1 cellular context compared by ENCODE assay signal in the genomic region with DNA sequence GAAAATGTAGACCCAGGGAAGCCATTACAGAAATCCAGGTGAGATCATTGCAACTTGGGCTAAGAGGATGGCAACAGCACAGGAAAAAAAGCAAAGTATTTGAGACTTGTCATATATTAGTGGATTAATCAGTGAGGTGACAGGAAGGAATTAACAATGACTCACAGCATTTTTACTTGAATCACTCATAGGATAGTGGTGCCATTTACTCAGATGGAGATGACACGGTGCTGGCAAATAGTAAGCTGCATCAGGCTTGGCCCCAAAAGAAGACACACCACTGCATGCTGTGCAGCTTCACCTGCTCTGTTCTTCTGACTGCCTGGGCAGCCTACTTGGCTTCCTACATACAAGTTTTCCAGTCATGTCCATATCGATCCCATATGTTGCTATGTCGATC.
TF ChIP-seq lines count a peak whose summit lies in the region.

No MANE protein-coding gene starts in this region.

TF ChIP-seq in WTC11, 78 proteins besides CTCF, POLR2A, EP300 and RAD21 (continued from another document):
- TF ChIP-seq, protein P1, sequence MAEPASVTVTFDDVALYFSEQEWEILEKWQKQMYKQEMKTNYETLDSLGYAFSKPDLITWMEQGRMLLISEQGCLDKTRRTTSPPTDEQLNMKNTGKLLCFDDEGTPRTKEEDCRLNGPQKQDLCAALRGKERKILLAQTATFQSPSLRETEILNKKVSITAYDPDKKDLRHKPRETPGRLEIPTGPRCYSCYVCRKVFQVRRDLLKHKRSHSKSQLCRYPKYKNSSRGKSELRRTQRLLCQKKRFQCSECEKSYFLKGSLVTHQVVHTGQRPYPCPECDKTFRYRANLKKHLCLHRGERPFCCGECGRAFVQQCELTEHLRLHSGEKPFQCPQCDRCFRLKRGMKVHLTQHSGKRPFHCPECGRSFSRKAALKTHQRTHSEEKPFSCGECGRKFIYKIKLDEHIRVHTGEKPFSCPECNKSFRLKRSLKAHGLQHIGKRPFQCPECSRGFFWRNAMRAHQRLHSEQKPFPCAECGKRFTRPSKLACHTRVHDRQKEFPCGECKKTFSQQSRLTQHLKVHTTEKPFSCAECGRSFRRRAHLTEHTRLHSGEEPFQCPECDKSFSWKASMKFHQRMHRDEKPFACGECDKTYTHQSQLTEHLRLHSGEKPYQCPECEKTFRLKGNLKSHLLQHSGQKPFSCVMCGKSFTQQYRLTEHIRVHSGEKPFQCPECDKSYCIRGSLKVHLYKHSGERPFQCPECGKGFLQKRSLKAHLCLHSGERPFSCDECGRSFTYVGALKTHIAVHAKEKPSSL (CRISPR knock-in tag; conservative IDR thresholded peaks at IDR 0.05), result no peak
- no peak for TF ChIP-seq ZNF121 (CRISPR knock-in tag; IDR thresholded peaks at IDR 0.05)
- no peak for TF ChIP-seq ZBTB21 (CRISPR knock-in tag; IDR thresholded peaks at IDR 0.05; ENCODE audit: borderline replicate concordance)
- TF ChIP-seq, protein P2, sequence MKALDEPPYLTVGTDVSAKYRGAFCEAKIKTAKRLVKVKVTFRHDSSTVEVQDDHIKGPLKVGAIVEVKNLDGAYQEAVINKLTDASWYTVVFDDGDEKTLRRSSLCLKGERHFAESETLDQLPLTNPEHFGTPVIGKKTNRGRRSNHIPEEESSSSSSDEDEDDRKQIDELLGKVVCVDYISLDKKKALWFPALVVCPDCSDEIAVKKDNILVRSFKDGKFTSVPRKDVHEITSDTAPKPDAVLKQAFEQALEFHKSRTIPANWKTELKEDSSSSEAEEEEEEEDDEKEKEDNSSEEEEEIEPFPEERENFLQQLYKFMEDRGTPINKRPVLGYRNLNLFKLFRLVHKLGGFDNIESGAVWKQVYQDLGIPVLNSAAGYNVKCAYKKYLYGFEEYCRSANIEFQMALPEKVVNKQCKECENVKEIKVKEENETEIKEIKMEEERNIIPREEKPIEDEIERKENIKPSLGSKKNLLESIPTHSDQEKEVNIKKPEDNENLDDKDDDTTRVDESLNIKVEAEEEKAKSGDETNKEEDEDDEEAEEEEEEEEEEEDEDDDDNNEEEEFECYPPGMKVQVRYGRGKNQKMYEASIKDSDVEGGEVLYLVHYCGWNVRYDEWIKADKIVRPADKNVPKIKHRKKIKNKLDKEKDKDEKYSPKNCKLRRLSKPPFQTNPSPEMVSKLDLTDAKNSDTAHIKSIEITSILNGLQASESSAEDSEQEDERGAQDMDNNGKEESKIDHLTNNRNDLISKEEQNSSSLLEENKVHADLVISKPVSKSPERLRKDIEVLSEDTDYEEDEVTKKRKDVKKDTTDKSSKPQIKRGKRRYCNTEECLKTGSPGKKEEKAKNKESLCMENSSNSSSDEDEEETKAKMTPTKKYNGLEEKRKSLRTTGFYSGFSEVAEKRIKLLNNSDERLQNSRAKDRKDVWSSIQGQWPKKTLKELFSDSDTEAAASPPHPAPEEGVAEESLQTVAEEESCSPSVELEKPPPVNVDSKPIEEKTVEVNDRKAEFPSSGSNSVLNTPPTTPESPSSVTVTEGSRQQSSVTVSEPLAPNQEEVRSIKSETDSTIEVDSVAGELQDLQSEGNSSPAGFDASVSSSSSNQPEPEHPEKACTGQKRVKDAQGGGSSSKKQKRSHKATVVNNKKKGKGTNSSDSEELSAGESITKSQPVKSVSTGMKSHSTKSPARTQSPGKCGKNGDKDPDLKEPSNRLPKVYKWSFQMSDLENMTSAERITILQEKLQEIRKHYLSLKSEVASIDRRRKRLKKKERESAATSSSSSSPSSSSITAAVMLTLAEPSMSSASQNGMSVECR (CRISPR knock-in tag; IDR thresholded peaks at IDR 0.05; ENCODE audit: borderline replicate concordance), result no peak
